ENCODE assay signal across 27 cellular contexts in the genomic region with DNA sequence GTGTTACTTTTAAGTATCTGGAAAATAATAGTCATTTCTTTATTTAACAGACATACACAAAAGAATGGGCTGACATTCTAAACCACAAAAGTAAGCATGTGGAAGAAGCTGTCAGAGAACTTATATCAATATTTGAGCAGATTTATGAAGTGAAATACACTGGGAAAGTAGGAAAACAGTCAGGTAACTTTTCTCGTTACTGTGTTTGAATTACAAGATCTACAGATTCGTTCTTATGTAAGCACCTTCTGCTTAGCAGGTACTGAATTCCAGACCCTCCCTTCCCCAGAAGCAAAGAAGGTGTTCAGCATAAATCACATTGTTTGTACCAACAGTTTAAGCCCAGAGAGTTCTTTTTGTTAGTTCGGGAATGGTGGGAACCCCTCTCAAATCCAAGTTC.
"Had no signal": no experiment of that assay in that cellular context is flagged by ENCODE, and none has a peak within 500 bp of the region (broad histone marks: within the 10 kb centered on the region; RNA-seq: fewer than 3 reads in every experiment).

No MANE protein-coding gene starts in this region.

- H3K4me3 ChIP-seq: coronary artery, dorsolateral prefrontal cortex had no signal

- H3K27ac ChIP-seq: brain microvascular endothelial cell, coronary artery, dorsolateral prefrontal cortex had no signal

- ATAC-seq: activated T-cell treated with anti-CD3 and anti-CD28 coated beads, Interleukin-2, amount 50 U/mL, for 72 hours; esophagus mucosa; WTC11 had no signal

- FAIRE-seq: astrocyte, bronchial epithelial cell, frontal cortex had no signal

- H3K27me3 ChIP-seq: brain microvascular endothelial cell had no signal

- DNase-seq: activated CD4-positive, alpha-beta memory T cell treated with anti-CD3 and anti-CD28 coated beads, Interleukin-2, amount 10 ng/mL, durations not matched to agents 7 days and 5 days; activated CD4-positive, alpha-beta T cell treated with anti-CD3 and anti-CD28 coated beads for 1 hour; activated CD4-positive, alpha-beta T cell treated with anti-CD3 and anti-CD28 coated beads for 4 hours; activated CD4-positive, alpha-beta T cell treated with anti-CD3 and anti-CD28 coated beads, Interleukin-2, amount 10 ng/mL, durations not matched to agents 7 days and 5 days; activated CD4-positive, alpha-beta T cell treated with anti-CD3 and anti-CD28 coated beads, Interleukin-2, amount 50 U/mL, for 4 hours; activated CD8-positive, alpha-beta memory T cell treated with anti-CD3 and anti-CD28 coated beads, Interleukin-2, amount 50 U/mL, for 48 hours; activated gamma-delta T cell; activated naive CD4-positive, alpha-beta T cell; activated naive CD4-positive, alpha-beta T cell treated with anti-CD3 and anti-CD28 coated beads, Interleukin-2, amount 10 ng/mL, durations not matched to agents 7 days and 5 days; activated T-cell treated with anti-CD3 and anti-CD28 coated beads for 4 hours; activated T-cell treated with anti-CD3 and anti-CD28 coated beads, Interleukin-2, amount 50 U/mL, for 24 hours; activated T-cell treated with anti-CD3 and anti-CD28 coated beads, Interleukin-2, amount 50 U/mL, for 72 hours; amniotic stem cell; anterior cingulate cortex; brain microvascular endothelial cell; dorsolateral prefrontal cortex; effector memory CD4-positive, alpha-beta T cell; endodermal cell; foreskin fibroblast; head of caudate nucleus; T-helper 2 cell had no signal

- H3K36me3 ChIP-seq: brain microvascular endothelial cell had no signal
